ENCODE assay signal across 18 cellular contexts in genomic region chr2:151258121-151258520, GRCh38. TPM values are rescaled to one million over a fixed set of nuclear protein-coding genes. Genes with fewer than 3 reads are reported as not detected.
DNase-seq lines count a peak whose midpoint lies in the region; ATAC-seq and TF ChIP-seq lines count a peak whose summit lies in the region.
"Had no signal": no experiment of that assay in that cellular context is flagged by ENCODE, and none has a peak within 500 bp of the region (broad histone marks: within the 10 kb centered on the region; RNA-seq: fewer than 3 reads in every experiment).

No MANE protein-coding gene starts in this region.

- no peak overlapping the region for H3K9ac ChIP-seq in mesenchymal stem cell (ENCODE audit: low read length)
- H3K9ac ChIP-seq: BLaER1 treated with 17β-estradiol and CSF1 and Interleukin-3, amounts not matched to agents 10 nM and 100 nM; KMS-11; parathyroid adenoma had no signal

- peak overlapping the region; percentile 88 for H3K27ac Mint-ChIP-seq in chondrocyte (ENCODE audit: unreplicated experiment)
- H3K27ac Mint-ChIP-seq: T-helper 1 cell treated with Interleukin-12 subunit alpha and Interleukin-12 subunit beta and Interleukin-4 antibody, amounts not matched to agents 30 μg/mL and 1 μg/mL, for 36 hours had no signal

- H3K4me2 ChIP-seq in mesenchymal stem cell (ENCODE audit: low read length, poor library complexity, severe bottlenecking), result no peak overlapping the region
- H3K4me2 ChIP-seq: BLaER1 treated with 17β-estradiol and CSF1 and Interleukin-3, amounts not matched to agents 10 nM and 100 nM; KMS-11 had no signal

- TF ChIP-seq CTCF in AG09319 (IDR thresholded peaks at IDR 0.05; ENCODE audit: low read depth, low read length), result no peak
- no peak for TF ChIP-seq CTCF in chondrocyte (IDR thresholded peaks at IDR 0.05)
- TF ChIP-seq CTCF in right atrium auricular region (IDR thresholded peaks at IDR 0.05), result no peak
- no peak for TF ChIP-seq CTCF in heart right ventricle (IDR thresholded peaks at IDR 0.05)

- H2BK5ac ChIP-seq in mesenchymal stem cell (ENCODE audit: low read depth, low read length, poor library complexity, severe bottlenecking), result no peak overlapping the region

- H3K36me3 ChIP-seq in mesenchymal stem cell (ENCODE audit: control insufficient read depth in 1 of 2, insufficient read depth in 2 of 2, low read depth in 1 of 2, low read length in 2 of 2) (peaks cover 2 to 25% of the 10 kb centered on the region in 2 experiments), right atrium auricular region (no peaks in the 10 kb centered on the region), heart right ventricle (peaks cover 0 to 23% (median 0%) of the 10 kb centered on the region in 9 donors)

- WGBS in mesenchymal stem cell, result 97% methylated on average over 2 of the region's 3 CpGs
- WGBS in heart right ventricle, 2 donors, result 91 to 96% methylated on average over 3 of the region's 3 CpGs

- no peaks in the 10 kb centered on the region for H3K9me3 Mint-ChIP-seq in chondrocyte (ENCODE audit: low read depth)
- H3K9me3 Mint-ChIP-seq: activated naive CD8-positive, alpha-beta T cell treated with anti-CD3 and anti-CD28 coated beads, Interleukin-2, amount 10 ng/mL, durations not matched to agents 7 days and 5 days; immature natural killer cell; T-helper 1 cell treated with Interleukin-12 subunit alpha and Interleukin-12 subunit beta and Interleukin-4 antibody, amounts not matched to agents 30 μg/mL and 1 μg/mL, for 36 hours had no signal

- intact Hi-C loops in heart right ventricle (cut with DNase I), result no loop called here

- H3K9me3 ChIP-seq in mesenchymal stem cell (ENCODE audit: control insufficient read depth, low read length) (no peaks in the 10 kb centered on the region), right atrium auricular region (no peaks in the 10 kb centered on the region), heart right ventricle (no peaks in the 10 kb centered on the region)
- H3K9me3 ChIP-seq: BLaER1 treated with 17β-estradiol and CSF1 and Interleukin-3, amounts not matched to agents 10 nM and 100 nM had no signal

- H3K27ac ChIP-seq in mesenchymal stem cell (ENCODE audit: low read length, poor library complexity, severe bottlenecking), result peak overlapping the region; percentile 66
- H3K27ac ChIP-seq in right atrium auricular region, result no peak overlapping the region
- no peak overlapping the region for H3K27ac ChIP-seq in heart right ventricle
- H3K27ac ChIP-seq: BLaER1 treated with 17β-estradiol and CSF1 and Interleukin-3, amounts not matched to agents 10 nM and 100 nM; KMS-11; parathyroid adenoma had no signal

- peak; percentile 72 for DNase-seq in AG09319 (ENCODE audit: extremely low read depth, low read depth)
- DNase-seq in LHCN-M2 (ENCODE audit: low read depth), result peak; percentile 92
- no peak for DNase-seq in chondrocyte (ENCODE audit: low spot score)
- DNase-seq in mesenchymal stem cell, result peak; percentile 78
- DNase-seq in right atrium auricular region (ENCODE audit: low spot score), result no peak
- no peak for DNase-seq in heart right ventricle
- DNase-seq: activated CD4-positive, alpha-beta T cell treated with anti-CD3 and anti-CD28 coated beads for 48 hours; activated naive CD8-positive, alpha-beta T cell treated with anti-CD3 and anti-CD28 coated beads, Interleukin-2, amount 10 ng/mL, durations not matched to agents 7 days and 5 days; activated T-cell treated with anti-CD3 and anti-CD28 coated beads for 4 hours; cortex of kidney; immature natural killer cell; NCI-H1694 treated with DMSO at 0.1 percent for 48 hours had no signal

- H3K27me3 Mint-ChIP-seq in chondrocyte (ENCODE audit: low read depth), result no peaks in the 10 kb centered on the region
- H3K27me3 Mint-ChIP-seq: activated naive CD8-positive, alpha-beta T cell treated with anti-CD3 and anti-CD28 coated beads, Interleukin-2, amount 10 ng/mL, durations not matched to agents 7 days and 5 days had no signal

- H3K23ac ChIP-seq in mesenchymal stem cell (ENCODE audit: low read length in 2 of 2), result no peak overlapping the region

- H4K8ac ChIP-seq in mesenchymal stem cell (ENCODE audit: low read length), result no peak overlapping the region

- H3K4me3 ChIP-seq in mesenchymal stem cell (ENCODE audit: insufficient read depth in 1 of 2, low read depth in 1 of 2, low read length in 2 of 2) (no peak overlapping the region), right atrium auricular region (no peak overlapping the region), heart right ventricle (no peak overlapping the region)
- H3K4me3 ChIP-seq: BLaER1 treated with 17β-estradiol and CSF1 and Interleukin-3, amounts not matched to agents 10 nM and 100 nM had no signal

- H3K4me1 ChIP-seq in mesenchymal stem cell (ENCODE audit: control insufficient read depth, insufficient read depth, low read depth, low read length) (peaks cover 20% of the 10 kb centered on the region), right atrium auricular region (peaks cover 0 to 4% of the 10 kb centered on the region in 2 donors), heart right ventricle (peaks cover 0 to 25% (median 12%) of the 10 kb centered on the region in 9 donors)

- H3K36me3 Mint-ChIP-seq in chondrocyte (ENCODE audit: low read depth), result peaks cover 2% of the 10 kb centered on the region

- H3K18ac ChIP-seq in mesenchymal stem cell (ENCODE audit: low read depth in 1 of 2, low read length in 2 of 2), result peak overlapping the region in 1 of 2 experiments; percentile 21

- H3K27me3 ChIP-seq in mesenchymal stem cell (ENCODE audit: control insufficient read depth in 1 of 2, insufficient read depth in 1 of 2, low read length in 2 of 2), result no peaks in the 10 kb centered on the region
- no peaks in the 10 kb centered on the region for H3K27me3 ChIP-seq in right atrium auricular region
- H3K27me3 ChIP-seq in heart right ventricle, result no peaks in the 10 kb centered on the region
- H3K27me3 ChIP-seq: BLaER1 treated with 17β-estradiol and CSF1 and Interleukin-3, amounts not matched to agents 10 nM and 100 nM had no signal

- no peak overlapping the region for H2BK15ac ChIP-seq in mesenchymal stem cell (ENCODE audit: low read depth, poor library complexity, severe bottlenecking)

- no peak overlapping the region for H3K14ac ChIP-seq in mesenchymal stem cell (ENCODE audit: low read length in 2 of 2)

- no peak overlapping the region for H3K4ac ChIP-seq in mesenchymal stem cell (ENCODE audit: low read depth in 1 of 2, low read length in 2 of 2)

- ATAC-seq in heart right ventricle (no peak), HG02623 (IDR thresholded peaks at IDR 0.05; ENCODE audit: unreplicated experiment) (no peak), HG03175 (IDR thresholded peaks at IDR 0.05; ENCODE audit: unreplicated experiment) (no peak)

- H2BK12ac ChIP-seq in mesenchymal stem cell (ENCODE audit: low read length in 2 of 2), result no peak overlapping the region

- no peak overlapping the region for H2AFZ ChIP-seq in mesenchymal stem cell (ENCODE audit: low read depth, low read length)
- H2AFZ ChIP-seq: parathyroid adenoma had no signal

- no peak overlapping the region for H2AK5ac ChIP-seq in mesenchymal stem cell (ENCODE audit: low read length, severe bottlenecking)

- H3K4me3 Mint-ChIP-seq in chondrocyte (ENCODE audit: unreplicated experiment), result no peak overlapping the region
- H3K4me3 Mint-ChIP-seq: activated naive CD8-positive, alpha-beta T cell treated with anti-CD3 and anti-CD28 coated beads, Interleukin-2, amount 10 ng/mL, durations not matched to agents 7 days and 5 days; T-helper 1 cell treated with Interleukin-12 subunit alpha and Interleukin-12 subunit beta and Interleukin-4 antibody, amounts not matched to agents 30 μg/mL and 1 μg/mL, for 36 hours had no signal

- H3K79me1 ChIP-seq in mesenchymal stem cell (replicated peaks; ENCODE audit: low read length, poor library complexity, severe bottlenecking), result no peaks in the 10 kb centered on the region

- H2BK120ac ChIP-seq in mesenchymal stem cell (ENCODE audit: low read depth, low read length), result no peak overlapping the region

- peaks cover 42% of the 10 kb centered on the region for H3K4me1 Mint-ChIP-seq in chondrocyte (ENCODE audit: low read depth)

- H4K91ac ChIP-seq in mesenchymal stem cell (ENCODE audit: low read length), result no peak overlapping the region

RNA-seq across cellular contexts. Expression of gene RBM43, which starts 3.5 kb away (rescaled TPM):
- total RNA-seq in LHCN-M2 (2014; rRNA removed) (3.0 and 6.0 TPM in 2 replicates), chondrocyte (5.0 to 5.6 TPM (median 5.4 TPM) in 3 replicates), right atrium auricular region (1 to 10 TPM; 1.6 to 2.0 TPM), heart right ventricle (1 to 10 TPM in 9 of 10 donors, under 1 TPM in 1; 0.96 to 2.9 (median 1.8) TPM)
- polyA plus RNA-seq in LHCN-M2 (2012), result 2.2 TPM
- polyA plus RNA-seq in mesenchymal stem cell (2013, experiment 1 of 2), result 9.1 TPM
- 9.0 TPM for polyA plus RNA-seq in mesenchymal stem cell (2013, experiment 2 of 2)
- polyA plus RNA-seq in heart right ventricle, result 1 to 10 TPM; 1.1 to 1.7 TPM

RNA-seq across cellular contexts. Expression of gene NMI, which starts 31.3 kb away (rescaled TPM):
- total RNA-seq in LHCN-M2 (2014; rRNA removed) (5.5 and 9.2 TPM in 2 replicates), chondrocyte (9.4 to 11.7 TPM (median 9.9 TPM) in 3 replicates), right atrium auricular region (1 to 10 TPM; 3.6 to 3.9 TPM), heart right ventricle (10 to 100 TPM in 1 of 10 donors, 1 to 10 TPM in 9; 2.3 to 12.8 (median 3.6) TPM)
- polyA plus RNA-seq in LHCN-M2 (2012), result 5.5 TPM
- 24.1 TPM for polyA plus RNA-seq in mesenchymal stem cell (2013, experiment 1 of 2)
- 27.1 TPM for polyA plus RNA-seq in mesenchymal stem cell (2013, experiment 2 of 2)
- 1 to 10 TPM; 3.7 to 4.8 TPM for polyA plus RNA-seq in heart right ventricle

Comparison
In these comparisons a context has a peak if more than half of its experiments do, and no peak if none do; other contexts are left out.
1. DNase-seq: peak in AG09319 (single experiment), LHCN-M2 (single experiment) and mesenchymal stem cell (single experiment); none in chondrocyte (single experiment), right atrium auricular region (single experiment) and heart right ventricle (0 of 2).